37 cellular contexts compared by ENCODE assay signal in the genomic region with DNA sequence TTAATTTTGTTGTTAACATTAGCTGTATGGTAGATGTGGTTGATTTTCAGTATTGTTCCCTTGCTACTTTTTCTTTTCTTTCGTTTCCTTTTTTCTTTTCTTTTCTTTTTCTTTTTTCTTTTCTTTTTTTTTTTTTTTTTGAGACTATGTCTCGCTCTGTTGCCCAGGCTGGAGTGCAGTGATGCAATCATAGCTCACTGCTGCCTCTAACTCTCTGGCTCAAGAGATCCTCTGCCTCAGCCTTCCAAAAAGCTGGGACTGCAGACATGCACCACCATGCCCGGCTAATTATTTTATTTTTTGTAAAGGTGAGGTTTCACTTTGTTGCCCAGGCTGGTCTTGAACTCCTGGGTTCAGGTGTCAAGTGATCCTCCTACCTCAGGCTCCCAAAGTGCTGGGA. TPM values are rescaled to one million over a fixed set of nuclear protein-coding genes. Genes with fewer than 3 reads are reported as not detected.
"Had no signal": no experiment of that assay in that cellular context is flagged by ENCODE, and none has a peak within 500 bp of the region (broad histone marks: within the 10 kb centered on the region; RNA-seq: fewer than 3 reads in every experiment).

No MANE protein-coding gene starts in this region.

- H3K27ac ChIP-seq: brain microvascular endothelial cell, PC-9, RWPE1, WERI-Rb-1 had no signal

- H3K4me3 Mint-ChIP-seq: activated CD8-positive, alpha-beta T cell treated with anti-CD3 and anti-CD28 coated beads for 36 hours; activated naive CD8-positive, alpha-beta T cell treated with anti-CD3 and anti-CD28 coated beads for 36 hours; activated T-cell treated with anti-CD3 and anti-CD28 coated beads, Interleukin-2, amount 50 U/mL, for 72 hours; activated T-helper 17 cell treated with anti-CD3 and anti-CD28 coated beads, Interleukin-2, amount 50 U/mL, for 72 hours had no signal

- H3K36me3 Mint-ChIP-seq: activated naive CD8-positive, alpha-beta T cell treated with anti-CD3 and anti-CD28 coated beads for 36 hours had no signal

- H3K27ac Mint-ChIP-seq: activated CD8-positive, alpha-beta T cell treated with anti-CD3 and anti-CD28 coated beads for 36 hours; activated naive CD8-positive, alpha-beta T cell treated with anti-CD3 and anti-CD28 coated beads for 36 hours; activated T-cell treated with anti-CD3 and anti-CD28 coated beads, Interleukin-2, amount 50 U/mL, for 72 hours; activated T-helper 17 cell treated with anti-CD3 and anti-CD28 coated beads, Interleukin-2, amount 50 U/mL, for 72 hours had no signal

- H3K4me3 ChIP-seq: MG63, PC-9 had no signal

- H3K9me3 Mint-ChIP-seq: activated CD8-positive, alpha-beta T cell treated with anti-CD3 and anti-CD28 coated beads for 36 hours; activated naive CD8-positive, alpha-beta T cell treated with anti-CD3 and anti-CD28 coated beads for 36 hours; activated T-cell treated with anti-CD3 and anti-CD28 coated beads, Interleukin-2, amount 50 U/mL, for 72 hours; activated T-helper 17 cell treated with anti-CD3 and anti-CD28 coated beads, Interleukin-2, amount 50 U/mL, for 72 hours had no signal

- H3K27me3 ChIP-seq: MG63 had no signal

- DNase-seq: activated CD4-positive, alpha-beta T cell treated with anti-CD3 and anti-CD28 coated beads for 1 hour; activated CD4-positive, alpha-beta T cell treated with anti-CD3 and anti-CD28 coated beads for 48 hours; activated CD4-positive, CD25-positive, alpha-beta regulatory T cell; activated CD8-positive, alpha-beta T cell treated with anti-CD3 and anti-CD28 coated beads for 36 hours; activated effector memory CD4-positive, alpha-beta T cell treated with anti-CD3 and anti-CD28 coated beads, Interleukin-2, amount 50 U/mL, for 16 hours; activated naive CD4-positive, alpha-beta T cell; activated naive CD4-positive, alpha-beta T cell treated with anti-CD3 and anti-CD28 coated beads, Interleukin-2, amount 50 U/mL, for 16 hours; activated naive CD8-positive, alpha-beta T cell treated with anti-CD3 and anti-CD28 coated beads for 36 hours; activated T-cell treated with anti-CD3 and anti-CD28 coated beads, Interleukin-2, amount 50 U/mL, for 1 hour; activated T-cell treated with anti-CD3 and anti-CD28 coated beads, Interleukin-2, amount 50 U/mL, for 72 hours; amniotic stem cell; aorta; brain microvascular endothelial cell; central memory CD4-positive, alpha-beta T cell; Kasumi-1; KG1; MG63; NCI-H1092; NCI-H146; NCI-H187 treated with DMSO at 0.1 percent for 48 hours; NCI-H2081; NCI-H2171 treated with DMSO at 0.1 percent for 48 hours; NCI-H2227 treated with DMSO at 0.1 percent for 48 hours; NCI-H446 treated with DMSO at 0.1 percent for 48 hours; NCI-H524; PC-9; SIG-M5; SW 1271; T1000; WERI-Rb-1 had no signal

- H2AFZ ChIP-seq: PC-9 had no signal

- H3K9me3 ChIP-seq: MG63 had no signal

- H3K27me3 Mint-ChIP-seq: activated CD8-positive, alpha-beta T cell treated with anti-CD3 and anti-CD28 coated beads for 36 hours; activated naive CD8-positive, alpha-beta T cell treated with anti-CD3 and anti-CD28 coated beads for 36 hours; activated T-helper 17 cell treated with anti-CD3 and anti-CD28 coated beads, Interleukin-2, amount 50 U/mL, for 72 hours had no signal

- H3K36me3 ChIP-seq: brain microvascular endothelial cell, MG63, WERI-Rb-1 had no signal

- H3K4me2 ChIP-seq: PC-9 had no signal

RNA-seq across cellular contexts. Expression of a gene that starts 14.4 kb away (rescaled TPM):
- total RNA-seq: activated CD8-positive, alpha-beta memory T cell treated with anti-CD3 and anti-CD28 coated beads for 36 hours; activated CD8-positive, alpha-beta T cell treated with anti-CD3 and anti-CD28 coated beads for 36 hours; activated naive CD8-positive, alpha-beta T cell treated with anti-CD3 and anti-CD28 coated beads for 36 hours; activated T-cell treated with anti-CD3 and anti-CD28 coated beads, Interleukin-2, amount 50 U/mL, for 72 hours; activated T-helper 17 cell treated with anti-CD3 and anti-CD28 coated beads, Interleukin-2, amount 50 U/mL, for 72 hours; aorta; PC-9; Right ventricle myocardium inferior; SK-MEL-5; T-helper 1 cell treated with Interleukin-12 subunit alpha and Interleukin-12 subunit beta and Interleukin-4 antibody, amounts not matched to agents 30 ng/mL and 1 ng/mL, for 36 hours; T-helper 2 cell treated with Interferon-gamma antibody and Interleukin-4, amounts not matched to agents 100 ng/mL and 5 ng/mL, for 36 hours had no signal
